In the genomic region with DNA sequence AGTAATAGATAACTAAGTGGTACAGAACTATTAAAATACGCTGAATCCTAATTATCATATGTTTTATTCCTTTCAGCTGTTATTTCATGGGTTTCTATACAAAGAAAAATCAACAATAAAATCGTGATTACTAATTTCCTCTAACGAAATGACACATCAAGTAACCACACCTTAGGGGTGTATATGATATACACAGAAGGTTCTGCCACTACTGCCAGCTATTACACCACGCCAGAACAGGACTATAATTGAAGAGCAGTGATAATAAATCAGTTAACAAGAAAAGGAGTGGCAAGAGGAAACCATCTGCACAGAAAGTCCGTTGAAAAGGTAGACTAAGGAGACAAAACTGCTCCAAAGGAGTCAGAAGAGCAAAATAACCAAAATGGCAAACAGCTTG, we compare ENCODE assay signal across 13 cellular contexts. TPM values are rescaled to one million over a fixed set of nuclear protein-coding genes. Genes with fewer than 3 reads are reported as not detected.
DNase-seq lines count a peak whose midpoint lies in the region; TF ChIP-seq lines count a peak whose summit lies in the region.
"Had no signal": no experiment of that assay in that cellular context is flagged by ENCODE, and none has a peak within 500 bp of the region (broad histone marks: within the 10 kb centered on the region; RNA-seq: fewer than 3 reads in every experiment).

No MANE protein-coding gene starts in this region.

- no peak for DNase-seq in CD4-positive, alpha-beta memory T cell
- DNase-seq in activated CD4-positive, alpha-beta memory T cell treated with anti-CD3 and anti-CD28 coated beads, Interleukin-2, amount 10 ng/mL, durations not matched to agents 7 days and 5 days, result no peak
- DNase-seq in lung microvascular endothelial cell (ENCODE audit: low read depth in 2 of 2) (peak; percentile 18 to 39), NCI-H1417 treated with DMSO at 0.1 percent for 48 hours (lab: John Stamatoyannopoulos, UW) (no peak), GM13977 (ENCODE audit: low spot score) (no peak), NCI-H1092 (lab: John Stamatoyannopoulos, UW) (no peak), tibial artery (no peak)
- DNase-seq: cerebellar nuclear complex; stimulated activated naive B cell treated with anti-CD40 and anti-IgM and Interleukin-4, amounts not matched to agents 10 μg/mL and 1 μg/mL and 100 μg/mL, for 72 hours had no signal

- POLR2A ChIA-PET in CD4-positive, alpha-beta memory T cell (lab: Charles Lee; ENCODE audit: partially characterized antibody), result no interaction called here
- POLR2A ChIA-PET in activated CD4-positive, alpha-beta memory T cell treated with anti-CD3 and anti-CD28 coated beads, Interleukin-2, amount 10 ng/mL, durations not matched to agents 7 days and 5 days (lab: Charles Lee), result interaction anchor here (0.8 to 2.4 kb wide), 4 partner anchors 10 to 295 kb away, joined by 3 to 8 read pairs (median 3); no protein-coding TSS in a partner anchor

- intact Hi-C loops in CD4-positive, alpha-beta memory T cell (cut with micrococcal nuclease), result no loop called here
- intact Hi-C loops in tibial artery (cut with DNase I; ENCODE audit: low total_unique reads), result no loop called here

- H3K36me3 ChIP-seq in CD4-positive, alpha-beta memory T cell (ENCODE audit: insufficient read depth, low read length), result no peaks in the 10 kb centered on the region
- 0 out of 2 replicates have a peak, but pooled peaks cover 3% of the 10 kb centered on the region for H3K36me3 ChIP-seq in KMS-11 (ENCODE audit: insufficient read depth)
- H3K36me3 ChIP-seq in tibial artery, result peaks cover under 1 to 7% (median 6%) of the 10 kb centered on the region in 3 donors

- no peaks in the 10 kb centered on the region for H3K27me3 Mint-ChIP-seq in CD4-positive, alpha-beta memory T cell
- no peaks in the 10 kb centered on the region for H3K27me3 Mint-ChIP-seq in activated CD4-positive, alpha-beta memory T cell treated with anti-CD3 and anti-CD28 coated beads, Interleukin-2, amount 10 ng/mL, durations not matched to agents 7 days and 5 days
- H3K27me3 Mint-ChIP-seq: stimulated activated naive B cell treated with anti-CD40 and anti-IgM and Interleukin-4, amounts not matched to agents 10 μg/mL and 1 μg/mL and 100 μg/mL, for 72 hours had no signal

- no peaks in the 10 kb centered on the region for H3K9me3 ChIP-seq in CD4-positive, alpha-beta memory T cell (ENCODE audit: control insufficient read depth in 1 of 2, low read length in 2 of 2)
- no peaks in the 10 kb centered on the region for H3K9me3 ChIP-seq in tibial artery

- H3K27ac ChIP-seq in CD4-positive, alpha-beta memory T cell (ENCODE audit: low read depth, low read length), result no peak overlapping the region
- H3K27ac ChIP-seq in KMS-11, result peak overlapping the region; percentile 93
- H3K27ac ChIP-seq in tibial artery, result no peak overlapping the region
- H3K27ac ChIP-seq: parathyroid adenoma had no signal

- CTCF ChIA-PET in CD4-positive, alpha-beta memory T cell (lab: Charles Lee; ENCODE audit: partially characterized antibody), result interaction anchor here (1.0 to 1.4 kb wide), 2 partner anchors 36 to 39 kb away, joined by 3 to 4 read pairs; no protein-coding TSS in a partner anchor
- CTCF ChIA-PET in activated CD4-positive, alpha-beta memory T cell treated with anti-CD3 and anti-CD28 coated beads, Interleukin-2, amount 10 ng/mL, durations not matched to agents 7 days and 5 days (lab: Charles Lee), result interaction anchor here (0.8 to 1.9 kb wide), 3 partner anchors 16 to 82 kb away, joined by 3 to 7 read pairs (median 3); no protein-coding TSS in a partner anchor

- H3K27me3 ChIP-seq in CD4-positive, alpha-beta memory T cell (ENCODE audit: insufficient read depth, low read length), result no peaks in the 10 kb centered on the region
- no peaks in the 10 kb centered on the region for H3K27me3 ChIP-seq in KMS-11 (ENCODE audit: insufficient read depth, low read depth)
- H3K27me3 ChIP-seq in tibial artery, result no peaks in the 10 kb centered on the region

- H3K4me3 ChIP-seq in CD4-positive, alpha-beta memory T cell (ENCODE audit: low read length in 2 of 2), result no peak overlapping the region
- H3K4me3 ChIP-seq in KMS-11 (IDR thresholded peaks at IDR 0.05; ENCODE audit: insufficient read depth, low read depth, low read length) (no peak overlapping the region), tibial artery (no peak overlapping the region)

- peak overlapping the region in 5 of 7 donors; percentile 10 to 81 (median 49) for H3K27ac Mint-ChIP-seq in CD4-positive, alpha-beta memory T cell
- H3K27ac Mint-ChIP-seq in activated CD4-positive, alpha-beta memory T cell treated with anti-CD3 and anti-CD28 coated beads, Interleukin-2, amount 10 ng/mL, durations not matched to agents 7 days and 5 days, result peak overlapping the region; percentile 85
- H3K27ac Mint-ChIP-seq: stimulated activated naive B cell treated with anti-CD40 and anti-IgM and Interleukin-4, amounts not matched to agents 10 μg/mL and 1 μg/mL and 100 μg/mL, for 72 hours had no signal

- TF ChIP-seq CTCF in KMS-11 (conservative IDR thresholded peaks at IDR 0.05; ENCODE audit: low read depth, low read length) (no peak), GM13977 (IDR thresholded peaks at IDR 0.05; ENCODE audit: extremely low read depth, insufficient read depth, missing control alignments) (no peak), tibial artery (IDR thresholded peaks at IDR 0.05) (no peak)

- peaks cover 79% of the 10 kb centered on the region for H3K79me2 ChIP-seq in KMS-11 (ENCODE audit: insufficient read depth, low read depth)

- peaks cover 9 to 20% of the 10 kb centered on the region in 2 donors for H3K36me3 Mint-ChIP-seq in CD4-positive, alpha-beta memory T cell
- H3K36me3 Mint-ChIP-seq in activated CD4-positive, alpha-beta memory T cell treated with anti-CD3 and anti-CD28 coated beads, Interleukin-2, amount 10 ng/mL, durations not matched to agents 7 days and 5 days (ENCODE audit: low read depth), result peaks cover 32% of the 10 kb centered on the region

- H3K4me2 ChIP-seq in KMS-11, result peak overlapping the region; percentile 91

- peaks cover 36 to 67% (median 51%) of the 10 kb centered on the region in 4 donors for H3K4me1 Mint-ChIP-seq in CD4-positive, alpha-beta memory T cell
- H3K4me1 Mint-ChIP-seq in activated CD4-positive, alpha-beta memory T cell treated with anti-CD3 and anti-CD28 coated beads, Interleukin-2, amount 10 ng/mL, durations not matched to agents 7 days and 5 days, result peaks cover 58% of the 10 kb centered on the region

- H3K4me1 ChIP-seq in CD4-positive, alpha-beta memory T cell (ENCODE audit: insufficient read depth, low read length), result peaks cover 41% of the 10 kb centered on the region
- peaks cover 74% of the 10 kb centered on the region for H3K4me1 ChIP-seq in KMS-11 (ENCODE audit: low read depth, poor library complexity, severe bottlenecking)
- peaks cover 0 to 28% (median 22%) of the 10 kb centered on the region in 4 donors for H3K4me1 ChIP-seq in tibial artery

- peaks cover 4% of the 10 kb centered on the region for H4K20me1 ChIP-seq in KMS-11 (ENCODE audit: insufficient read depth)

- H3K9me3 Mint-ChIP-seq in CD4-positive, alpha-beta memory T cell, result no peaks in the 10 kb centered on the region
- H3K9me3 Mint-ChIP-seq in activated CD4-positive, alpha-beta memory T cell treated with anti-CD3 and anti-CD28 coated beads, Interleukin-2, amount 10 ng/mL, durations not matched to agents 7 days and 5 days, result no peaks in the 10 kb centered on the region
- H3K9me3 Mint-ChIP-seq: stimulated activated naive B cell treated with anti-CD40 and anti-IgM and Interleukin-4, amounts not matched to agents 10 μg/mL and 1 μg/mL and 100 μg/mL, for 72 hours had no signal

- H3K4me3 Mint-ChIP-seq in CD4-positive, alpha-beta memory T cell, result peak overlapping the region in 6 of 8 donors; percentile 0 to 68 (median 28)
- peak overlapping the region; percentile 95 for H3K4me3 Mint-ChIP-seq in activated CD4-positive, alpha-beta memory T cell treated with anti-CD3 and anti-CD28 coated beads, Interleukin-2, amount 10 ng/mL, durations not matched to agents 7 days and 5 days

- in situ Hi-C loops in GM13977 (cut with MboI; ENCODE audit: low pct_unique_long_range_greater_than_20kb, low sequenced_read_pairs, unreplicated experiment), result no loop called here

- H2AFZ ChIP-seq in KMS-11 (ENCODE audit: low read depth), result 0 out of 2 replicates have a peak overlapping the region, but pooled peaks have one; percentile 7
- H2AFZ ChIP-seq: parathyroid adenoma had no signal

- H3K9ac ChIP-seq in KMS-11, result peak overlapping the region; percentile 82; the same call in 1 of the 2 replicates
- H3K9ac ChIP-seq: parathyroid adenoma had no signal

RNA-seq across cellular contexts. Expression of gene FARSB, which starts 3.0 kb away (rescaled TPM):
- total RNA-seq in CD4-positive, alpha-beta memory T cell, result 10 to 100 TPM; 11.2 to 11.8 TPM
- 10 to 100 TPM; 26.1 to 36.8 TPM for polyA plus RNA-seq in CD4-positive, alpha-beta memory T cell
- total RNA-seq in activated CD4-positive, alpha-beta memory T cell treated with anti-CD3 and anti-CD28 coated beads, Interleukin-2, amount 10 ng/mL, durations not matched to agents 7 days and 5 days, result 10 to 100 TPM; 20.8 to 21.5 TPM
- total RNA-seq in lung microvascular endothelial cell, result 5.4 and 8.1 TPM in 2 replicates

RNA-seq across cellular contexts. Expression of gene MOGAT1, which starts 18.6 kb away (rescaled TPM):
- total RNA-seq in CD4-positive, alpha-beta memory T cell, result not detected
- polyA plus RNA-seq in CD4-positive, alpha-beta memory T cell, result not detected
- total RNA-seq in activated CD4-positive, alpha-beta memory T cell treated with anti-CD3 and anti-CD28 coated beads, Interleukin-2, amount 10 ng/mL, durations not matched to agents 7 days and 5 days, result not detected
- not detected in 2 replicates for total RNA-seq in lung microvascular endothelial cell
- total RNA-seq: fibroblast of villous mesenchyme, kidney epithelial cell had no signal

Comparison
In these comparisons a context has a peak if more than half of its experiments do, and no peak if none do; other contexts are left out.
1. DNase-seq: peak in lung microvascular endothelial cell (2 of 2); none in CD4-positive, alpha-beta memory T cell (0 of 5), activated CD4-positive, alpha-beta memory T cell treated with anti-CD3 and anti-CD28 coated beads, Interleukin-2, amount 10 ng/mL, durations not matched to agents 7 days and 5 days (single experiment), NCI-H1417 treated with DMSO at 0.1 percent for 48 hours (single experiment), GM13977 (single experiment), NCI-H1092 (single experiment) and tibial artery (0 of 2).